Comparison of ENCODE assay signal across 1 cellular context in genomic region chr6:44387346-44388134, GRCh38.
TF ChIP-seq lines count a peak whose summit lies in the region.

Gene CDC5L, plus strand, starts transcription at chr6:44387706. Its CDS starts 118 bp downstream, at chr6:44387824.

TF ChIP-seq in GM12878, 131 proteins besides CTCF, POLR2A, EP300 and RAD21 (continued from another document and continues in another):
- TF ChIP-seq, protein P1, sequence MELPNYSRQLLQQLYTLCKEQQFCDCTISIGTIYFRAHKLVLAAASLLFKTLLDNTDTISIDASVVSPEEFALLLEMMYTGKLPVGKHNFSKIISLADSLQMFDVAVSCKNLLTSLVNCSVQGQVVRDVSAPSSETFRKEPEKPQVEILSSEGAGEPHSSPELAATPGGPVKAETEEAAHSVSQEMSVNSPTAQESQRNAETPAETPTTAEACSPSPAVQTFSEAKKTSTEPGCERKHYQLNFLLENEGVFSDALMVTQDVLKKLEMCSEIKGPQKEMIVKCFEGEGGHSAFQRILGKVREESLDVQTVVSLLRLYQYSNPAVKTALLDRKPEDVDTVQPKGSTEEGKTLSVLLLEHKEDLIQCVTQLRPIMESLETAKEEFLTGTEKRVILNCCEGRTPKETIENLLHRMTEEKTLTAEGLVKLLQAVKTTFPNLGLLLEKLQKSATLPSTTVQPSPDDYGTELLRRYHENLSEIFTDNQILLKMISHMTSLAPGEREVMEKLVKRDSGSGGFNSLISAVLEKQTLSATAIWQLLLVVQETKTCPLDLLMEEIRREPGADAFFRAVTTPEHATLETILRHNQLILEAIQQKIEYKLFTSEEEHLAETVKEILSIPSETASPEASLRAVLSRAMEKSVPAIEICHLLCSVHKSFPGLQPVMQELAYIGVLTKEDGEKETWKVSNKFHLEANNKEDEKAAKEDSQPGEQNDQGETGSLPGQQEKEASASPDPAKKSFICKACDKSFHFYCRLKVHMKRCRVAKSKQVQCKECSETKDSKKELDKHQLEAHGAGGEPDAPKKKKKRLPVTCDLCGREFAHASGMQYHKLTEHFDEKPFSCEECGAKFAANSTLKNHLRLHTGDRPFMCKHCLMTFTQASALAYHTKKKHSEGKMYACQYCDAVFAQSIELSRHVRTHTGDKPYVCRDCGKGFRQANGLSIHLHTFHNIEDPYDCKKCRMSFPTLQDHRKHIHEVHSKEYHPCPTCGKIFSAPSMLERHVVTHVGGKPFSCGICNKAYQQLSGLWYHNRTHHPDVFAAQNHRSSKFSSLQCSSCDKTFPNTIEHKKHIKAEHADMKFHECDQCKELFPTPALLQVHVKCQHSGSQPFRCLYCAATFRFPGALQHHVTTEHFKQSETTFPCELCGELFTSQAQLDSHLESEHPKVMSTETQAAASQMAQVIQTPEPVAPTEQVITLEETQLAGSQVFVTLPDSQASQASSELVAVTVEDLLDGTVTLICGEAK (IDR thresholded peaks at IDR 0.05; ENCODE audit: borderline replicate concordance): peak; percentile 53; the same call in 1 of the 2 replicates
- TF ChIP-seq POLR2AphosphoS5 (IDR thresholded peaks at IDR 0.05; ENCODE audit: low read length) (peak; percentile 94), IRF3 (IDR thresholded peaks at IDR 0.05) (no peak), ZNF622 (IDR thresholded peaks at IDR 0.05) (no peak), TCF7 (IDR thresholded peaks at IDR 0.05; ENCODE audit: borderline replicate concordance) (no peak), SREBF1 (IDR thresholded peaks at IDR 0.05; ENCODE audit: low read length) (no peak), CHD2 (IDR thresholded peaks at IDR 0.05; ENCODE audit: borderline replicate concordance, low read depth, low read length) (peak; percentile 100), MEF2B (IDR thresholded peaks at IDR 0.05; ENCODE audit: partially characterized antibody, poor library complexity, severe bottlenecking) (peak; percentile 24), MXI1 (IDR thresholded peaks at IDR 0.05; ENCODE audit: low read depth, low read length) (no peak; the same call in none of the 2 replicates), RAD51 (IDR thresholded peaks at IDR 0.05) (no peak), SREBF2 (IDR thresholded peaks at IDR 0.05; ENCODE audit: low read length) (no peak), SMARCA5 (IDR thresholded peaks at IDR 0.05) (no peak), ZNF207 (IDR thresholded peaks at IDR 0.05; ENCODE audit: borderline replicate concordance) (no peak; the same call in 1 of the 2 replicates), MLLT1 (IDR thresholded peaks at IDR 0.05) (peak; percentile 84), JUND (IDR thresholded peaks at IDR 0.05; ENCODE audit: low read depth, low read length) (no peak), PML (IDR thresholded peaks at IDR 0.05; ENCODE audit: low read length) (peak; percentile 96), YBX1 (IDR thresholded peaks at IDR 0.05) (no peak), CHD4 (IDR thresholded peaks at IDR 0.05) (no peak), MEF2A (IDR thresholded peaks at IDR 0.05; ENCODE audit: insufficient read depth, low read depth, low read length) (no peak), HCFC1 (IDR thresholded peaks at IDR 0.05; ENCODE audit: low read length) (peak; percentile 32), MYC (IDR thresholded peaks at IDR 0.05; ENCODE audit: insufficient read depth, insufficient read length, insufficient replicate concordance, low read length, severe bottlenecking) (no peak), IKZF1 (conservative IDR thresholded peaks at IDR 0.05) (peak; percentile 73), CREM (IDR thresholded peaks at IDR 0.05; ENCODE audit: low read depth) (peak; percentile 97), NRF1 (conservative IDR thresholded peaks at IDR 0.05; ENCODE audit: low read depth, low read length) (peak; percentile 85), ZNF24 (IDR thresholded peaks at IDR 0.05) (no peak), ZNF217 (IDR thresholded peaks at IDR 0.05) (no peak), E4F1 (IDR thresholded peaks at IDR 0.05; ENCODE audit: borderline replicate concordance, partially characterized antibody) (no peak), ZNF274 (IDR thresholded peaks at IDR 0.05; ENCODE audit: insufficient read depth, insufficient read length) (no peak), IRF4 (IDR thresholded peaks at IDR 0.05; ENCODE audit: low read depth, low read length) (peak; percentile 66; the same call in 1 of the 2 replicates), MYB (IDR thresholded peaks at IDR 0.05; ENCODE audit: borderline replicate concordance, low read depth, low read length) (no peak), ESRRA (IDR thresholded peaks at IDR 0.05; ENCODE audit: low read length) (no peak), SMAD1 (IDR thresholded peaks at IDR 0.05; ENCODE audit: low read depth, partially characterized antibody) (peak; percentile 71), GABPA (IDR thresholded peaks at IDR 0.05; ENCODE audit: low read depth) (no peak), JUNB (IDR thresholded peaks at IDR 0.05) (no peak), EZH2 (IDR thresholded peaks at IDR 0.05; ENCODE audit: borderline replicate concordance, control insufficient read depth, low read depth, low read length) (no peak), EED (IDR thresholded peaks at IDR 0.05; ENCODE audit: low read depth) (no peak), ZBTB4 (CRISPR knock-in tag; IDR thresholded peaks at IDR 0.05) (no peak)
- TF ChIP-seq, protein P2, sequence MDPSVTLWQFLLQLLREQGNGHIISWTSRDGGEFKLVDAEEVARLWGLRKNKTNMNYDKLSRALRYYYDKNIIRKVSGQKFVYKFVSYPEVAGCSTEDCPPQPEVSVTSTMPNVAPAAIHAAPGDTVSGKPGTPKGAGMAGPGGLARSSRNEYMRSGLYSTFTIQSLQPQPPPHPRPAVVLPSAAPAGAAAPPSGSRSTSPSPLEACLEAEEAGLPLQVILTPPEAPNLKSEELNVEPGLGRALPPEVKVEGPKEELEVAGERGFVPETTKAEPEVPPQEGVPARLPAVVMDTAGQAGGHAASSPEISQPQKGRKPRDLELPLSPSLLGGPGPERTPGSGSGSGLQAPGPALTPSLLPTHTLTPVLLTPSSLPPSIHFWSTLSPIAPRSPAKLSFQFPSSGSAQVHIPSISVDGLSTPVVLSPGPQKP (IDR thresholded peaks at IDR 0.05; ENCODE audit: low read depth, low read length): no peak
- TF ChIP-seq, protein P3, sequence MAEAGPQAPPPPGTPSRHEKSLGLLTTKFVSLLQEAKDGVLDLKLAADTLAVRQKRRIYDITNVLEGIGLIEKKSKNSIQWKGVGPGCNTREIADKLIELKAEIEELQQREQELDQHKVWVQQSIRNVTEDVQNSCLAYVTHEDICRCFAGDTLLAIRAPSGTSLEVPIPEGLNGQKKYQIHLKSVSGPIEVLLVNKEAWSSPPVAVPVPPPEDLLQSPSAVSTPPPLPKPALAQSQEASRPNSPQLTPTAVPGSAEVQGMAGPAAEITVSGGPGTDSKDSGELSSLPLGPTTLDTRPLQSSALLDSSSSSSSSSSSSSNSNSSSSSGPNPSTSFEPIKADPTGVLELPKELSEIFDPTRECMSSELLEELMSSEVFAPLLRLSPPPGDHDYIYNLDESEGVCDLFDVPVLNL (IDR thresholded peaks at IDR 0.05; ENCODE audit: low read depth, low read length): 0 out of 2 replicates have a peak, but pooled peaks have one; percentile 41
- TF ChIP-seq, protein P4, sequence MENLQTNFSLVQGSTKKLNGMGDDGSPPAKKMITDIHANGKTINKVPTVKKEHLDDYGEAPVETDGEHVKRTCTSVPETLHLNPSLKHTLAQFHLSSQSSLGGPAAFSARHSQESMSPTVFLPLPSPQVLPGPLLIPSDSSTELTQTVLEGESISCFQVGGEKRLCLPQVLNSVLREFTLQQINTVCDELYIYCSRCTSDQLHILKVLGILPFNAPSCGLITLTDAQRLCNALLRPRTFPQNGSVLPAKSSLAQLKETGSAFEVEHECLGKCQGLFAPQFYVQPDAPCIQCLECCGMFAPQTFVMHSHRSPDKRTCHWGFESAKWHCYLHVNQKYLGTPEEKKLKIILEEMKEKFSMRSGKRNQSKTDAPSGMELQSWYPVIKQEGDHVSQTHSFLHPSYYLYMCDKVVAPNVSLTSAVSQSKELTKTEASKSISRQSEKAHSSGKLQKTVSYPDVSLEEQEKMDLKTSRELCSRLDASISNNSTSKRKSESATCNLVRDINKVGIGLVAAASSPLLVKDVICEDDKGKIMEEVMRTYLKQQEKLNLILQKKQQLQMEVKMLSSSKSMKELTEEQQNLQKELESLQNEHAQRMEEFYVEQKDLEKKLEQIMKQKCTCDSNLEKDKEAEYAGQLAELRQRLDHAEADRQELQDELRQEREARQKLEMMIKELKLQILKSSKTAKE (IDR thresholded peaks at IDR 0.05; ENCODE audit: low read depth, poor library complexity, severe bottlenecking): peak; percentile 50
- TF ChIP-seq, protein P5, sequence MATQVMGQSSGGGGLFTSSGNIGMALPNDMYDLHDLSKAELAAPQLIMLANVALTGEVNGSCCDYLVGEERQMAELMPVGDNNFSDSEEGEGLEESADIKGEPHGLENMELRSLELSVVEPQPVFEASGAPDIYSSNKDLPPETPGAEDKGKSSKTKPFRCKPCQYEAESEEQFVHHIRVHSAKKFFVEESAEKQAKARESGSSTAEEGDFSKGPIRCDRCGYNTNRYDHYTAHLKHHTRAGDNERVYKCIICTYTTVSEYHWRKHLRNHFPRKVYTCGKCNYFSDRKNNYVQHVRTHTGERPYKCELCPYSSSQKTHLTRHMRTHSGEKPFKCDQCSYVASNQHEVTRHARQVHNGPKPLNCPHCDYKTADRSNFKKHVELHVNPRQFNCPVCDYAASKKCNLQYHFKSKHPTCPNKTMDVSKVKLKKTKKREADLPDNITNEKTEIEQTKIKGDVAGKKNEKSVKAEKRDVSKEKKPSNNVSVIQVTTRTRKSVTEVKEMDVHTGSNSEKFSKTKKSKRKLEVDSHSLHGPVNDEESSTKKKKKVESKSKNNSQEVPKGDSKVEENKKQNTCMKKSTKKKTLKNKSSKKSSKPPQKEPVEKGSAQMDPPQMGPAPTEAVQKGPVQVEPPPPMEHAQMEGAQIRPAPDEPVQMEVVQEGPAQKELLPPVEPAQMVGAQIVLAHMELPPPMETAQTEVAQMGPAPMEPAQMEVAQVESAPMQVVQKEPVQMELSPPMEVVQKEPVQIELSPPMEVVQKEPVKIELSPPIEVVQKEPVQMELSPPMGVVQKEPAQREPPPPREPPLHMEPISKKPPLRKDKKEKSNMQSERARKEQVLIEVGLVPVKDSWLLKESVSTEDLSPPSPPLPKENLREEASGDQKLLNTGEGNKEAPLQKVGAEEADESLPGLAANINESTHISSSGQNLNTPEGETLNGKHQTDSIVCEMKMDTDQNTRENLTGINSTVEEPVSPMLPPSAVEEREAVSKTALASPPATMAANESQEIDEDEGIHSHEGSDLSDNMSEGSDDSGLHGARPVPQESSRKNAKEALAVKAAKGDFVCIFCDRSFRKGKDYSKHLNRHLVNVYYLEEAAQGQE (IDR thresholded peaks at IDR 0.05; ENCODE audit: low read depth, low read length): no peak
